ENCODE assay signal across 16 cellular contexts in the genomic region with DNA sequence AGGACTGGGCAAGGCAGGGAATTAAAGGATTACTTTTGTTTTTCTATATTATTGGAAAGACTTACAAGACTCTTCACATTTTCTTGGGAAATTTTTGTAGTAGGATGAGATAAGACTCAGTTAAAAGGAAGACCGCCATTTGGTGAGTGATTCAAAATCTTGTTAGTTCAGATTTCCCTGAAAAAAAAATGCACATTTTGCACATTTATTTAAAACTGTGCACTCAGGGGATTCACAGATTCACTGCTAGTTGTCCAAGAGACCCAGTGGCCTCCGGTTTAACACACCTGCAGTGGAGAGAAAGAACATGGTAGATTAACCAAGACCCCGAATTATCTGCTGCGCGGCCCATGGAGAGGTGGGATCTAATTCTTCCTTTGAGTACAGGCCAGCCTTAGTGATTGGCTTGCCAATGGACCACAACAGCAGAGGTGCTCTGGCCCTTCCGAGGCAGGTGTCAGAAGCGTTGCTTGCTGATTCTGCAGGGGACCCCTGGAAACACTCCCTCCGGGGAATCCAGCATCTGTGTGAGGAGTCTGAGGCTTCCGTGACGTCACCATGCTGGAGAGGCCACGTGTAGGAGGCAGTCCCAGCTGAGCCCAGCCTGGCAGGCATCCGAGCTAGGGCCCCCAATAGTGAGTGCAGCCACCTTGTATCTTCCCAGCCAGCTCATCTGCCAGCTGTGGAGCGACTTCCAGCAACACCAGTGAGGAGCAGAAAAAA.
"Had no signal": no experiment of that assay in that cellular context is flagged by ENCODE, and none has a peak within 500 bp of the region (broad histone marks: within the 10 kb centered on the region; RNA-seq: fewer than 3 reads in every experiment).

No MANE protein-coding gene starts in this region.

- FAIRE-seq: bronchial epithelial cell, TTC549 had no signal

- H3K4me1 Mint-ChIP-seq: activated B cell treated with CpG ODN at 0.5 μM for 24 hours; activated naive CD8-positive, alpha-beta T cell treated with anti-CD3 and anti-CD28 coated beads, Interleukin-2, amount 50 U/mL, for 24 hours; nephron; stimulated activated naive CD8-positive, alpha-beta T cell treated with anti-CD3 and anti-CD28 coated beads, Interleukin-15, amount 100 ng/mL, for 72 hours had no signal

- H3K27ac Mint-ChIP-seq: activated B cell treated with CpG ODN at 0.5 μM for 24 hours; activated CD8-positive, alpha-beta T cell treated with anti-CD3 and anti-CD28 coated beads, Interleukin-2, amount 10 ng/mL, durations not matched to agents 7 days and 5 days; activated naive CD8-positive, alpha-beta T cell treated with anti-CD3 and anti-CD28 coated beads, Interleukin-2, amount 50 U/mL, for 24 hours; nephron; stimulated activated naive CD8-positive, alpha-beta T cell treated with anti-CD3 and anti-CD28 coated beads, Interleukin-15, amount 100 ng/mL, for 72 hours had no signal

- ATAC-seq: activated CD8-positive, alpha-beta T cell treated with anti-CD3 and anti-CD28 coated beads, Interleukin-2, amount 10 ng/mL, durations not matched to agents 7 days and 5 days; activated naive CD8-positive, alpha-beta T cell treated with anti-CD3 and anti-CD28 coated beads, Interleukin-2, amount 50 U/mL, for 24 hours; stimulated activated naive CD8-positive, alpha-beta T cell treated with anti-CD3 and anti-CD28 coated beads, Interleukin-15, amount 100 ng/mL, for 72 hours had no signal

- H3K27me3 Mint-ChIP-seq: activated naive CD8-positive, alpha-beta T cell treated with anti-CD3 and anti-CD28 coated beads, Interleukin-2, amount 50 U/mL, for 24 hours; stimulated activated naive CD8-positive, alpha-beta T cell treated with anti-CD3 and anti-CD28 coated beads, Interleukin-15, amount 100 ng/mL, for 72 hours had no signal

- DNase-seq: activated B cell treated with CpG ODN at 0.5 μM for 24 hours; activated CD4-positive, alpha-beta T cell treated with anti-CD3 and anti-CD28 coated beads for 48 hours; activated CD8-positive, alpha-beta T cell treated with anti-CD3 and anti-CD28 coated beads, Interleukin-2, amount 10 ng/mL, durations not matched to agents 7 days and 5 days; activated naive CD4-positive, alpha-beta T cell; activated naive CD8-positive, alpha-beta T cell treated with anti-CD3 and anti-CD28 coated beads, Interleukin-2, amount 50 U/mL, for 24 hours; activated T-cell treated with anti-CD3 and anti-CD28 coated beads for 4 hours; foreskin melanocyte; kidney glomerular epithelial cell; ovary; sigmoid colon; spleen; stimulated activated naive CD8-positive, alpha-beta T cell treated with anti-CD3 and anti-CD28 coated beads, Interleukin-15, amount 100 ng/mL, for 72 hours; upper lobe of left lung had no signal

- H3K4me3 Mint-ChIP-seq: activated B cell treated with CpG ODN at 0.5 μM for 24 hours; activated CD8-positive, alpha-beta T cell treated with anti-CD3 and anti-CD28 coated beads, Interleukin-2, amount 10 ng/mL, durations not matched to agents 7 days and 5 days; activated naive CD8-positive, alpha-beta T cell treated with anti-CD3 and anti-CD28 coated beads, Interleukin-2, amount 50 U/mL, for 24 hours; nephron; stimulated activated naive CD8-positive, alpha-beta T cell treated with anti-CD3 and anti-CD28 coated beads, Interleukin-15, amount 100 ng/mL, for 72 hours had no signal

- H3K9me3 Mint-ChIP-seq: activated B cell treated with CpG ODN at 0.5 μM for 24 hours; activated naive CD8-positive, alpha-beta T cell treated with anti-CD3 and anti-CD28 coated beads, Interleukin-2, amount 50 U/mL, for 24 hours; nephron; stimulated activated naive CD8-positive, alpha-beta T cell treated with anti-CD3 and anti-CD28 coated beads, Interleukin-15, amount 100 ng/mL, for 72 hours had no signal
